ENCODE assay signal across 8 cellular contexts in genomic region chr2:127024769-127025356, GRCh38.
DNase-seq lines count a peak whose midpoint lies in the region; ATAC-seq and TF ChIP-seq lines count a peak whose summit lies in the region.

No MANE protein-coding gene starts in this region.

- intact Hi-C loops in activated CD4-positive, alpha-beta memory T cell treated with anti-CD3 and anti-CD28 coated beads for 36 hours (cut with micrococcal nuclease) = loop anchor here (10.0 kb wide), 1 partner anchor 370 kb away; the partner anchor contains the start of gene GYPC
- intact Hi-C loops in left ventricle myocardium inferior (cut with micrococcal nuclease) = no loop called here

- no peak overlapping the region for H3K27ac ChIP-seq in left ventricle myocardium inferior (replicated peaks)
- peak overlapping the region; percentile 58 for H3K27ac ChIP-seq in parathyroid adenoma

- H3K4me3 ChIP-seq in left ventricle myocardium inferior (peak overlapping the region; percentile 61), parathyroid adenoma (ENCODE audit: low read depth, low read length) (peak overlapping the region; percentile 32)

- H3K4me2 ChIP-seq in parathyroid adenoma (ENCODE audit: low read length) = peak overlapping the region; percentile 93

- H3K4me1 ChIP-seq in left ventricle myocardium inferior = peaks cover 15% of the 10 kb centered on the region
- peaks cover 2% of the 10 kb centered on the region for H3K4me1 ChIP-seq in parathyroid adenoma

- H3K27ac Mint-ChIP-seq in activated CD4-positive, alpha-beta memory T cell treated with anti-CD3 and anti-CD28 coated beads for 36 hours = no peak overlapping the region

- H2AFZ ChIP-seq in parathyroid adenoma = peak overlapping the region; percentile 98

- H3K9me3 ChIP-seq in left ventricle myocardium inferior (replicated peaks) (peaks cover 9% of the 10 kb centered on the region), parathyroid adenoma (ENCODE audit: control insufficient read depth, low read length) (no peaks in the 10 kb centered on the region)

- H3K4me3 Mint-ChIP-seq in activated CD4-positive, alpha-beta memory T cell treated with anti-CD3 and anti-CD28 coated beads for 36 hours = peak overlapping the region; percentile 33

- ATAC-seq in HG02938 (IDR thresholded peaks at IDR 0.05; ENCODE audit: unreplicated experiment) (peak; percentile 10), HG02763 (IDR thresholded peaks at IDR 0.05; ENCODE audit: unreplicated experiment) (no peak), HG02840 (IDR thresholded peaks at IDR 0.05; ENCODE audit: low FRiP score, unreplicated experiment) (no peak)

- H3K27me3 ChIP-seq in left ventricle myocardium inferior (ENCODE audit: low read depth) (peaks cover 86% of the 10 kb centered on the region), parathyroid adenoma (ENCODE audit: control insufficient read depth, insufficient read depth, low read length) (no peaks in the 10 kb centered on the region)

- H3K36me3 Mint-ChIP-seq in activated CD4-positive, alpha-beta memory T cell treated with anti-CD3 and anti-CD28 coated beads for 36 hours = no peaks in the 10 kb centered on the region

- DNase-seq in DMS53 treated with DMSO at 0.1 percent for 48 hours (lab: John Stamatoyannopoulos, UW; ENCODE audit: unreplicated experiment) (peak; percentile 59), left ventricle myocardium inferior (no peak), epidermal melanocyte (ENCODE audit: insufficient read length, low spot score) (no peak)
- DNase-seq in activated CD4-positive, alpha-beta memory T cell treated with anti-CD3 and anti-CD28 coated beads for 36 hours = no peak

- peaks cover 15% of the 10 kb centered on the region for H3K4me1 Mint-ChIP-seq in activated CD4-positive, alpha-beta memory T cell treated with anti-CD3 and anti-CD28 coated beads for 36 hours (ENCODE audit: low read depth)

- TF ChIP-seq CTCF in left ventricle myocardium inferior (IDR thresholded peaks at IDR 0.05; ENCODE audit: borderline replicate concordance) (peak; percentile 33), parathyroid adenoma (IDR thresholded peaks at IDR 0.05) (peak; percentile 25)

- CTCF ChIA-PET in activated CD4-positive, alpha-beta memory T cell treated with anti-CD3 and anti-CD28 coated beads for 36 hours (lab: Charles Lee) = interaction anchor here (1.4 kb wide), 1 partner anchor 53 kb away, joined by 3 read pairs; no protein-coding TSS in a partner anchor

- peaks cover 19% of the 10 kb centered on the region for H3K27me3 Mint-ChIP-seq in activated CD4-positive, alpha-beta memory T cell treated with anti-CD3 and anti-CD28 coated beads for 36 hours

- POLR2A ChIA-PET in activated CD4-positive, alpha-beta memory T cell treated with anti-CD3 and anti-CD28 coated beads for 36 hours (lab: Charles Lee) = no interaction called here

- no peaks in the 10 kb centered on the region for H3K79me2 ChIP-seq in parathyroid adenoma

- H3K9ac ChIP-seq in parathyroid adenoma = no peak overlapping the region

- H3K9me3 Mint-ChIP-seq in activated CD4-positive, alpha-beta memory T cell treated with anti-CD3 and anti-CD28 coated beads for 36 hours = peaks cover 2% of the 10 kb centered on the region

- H3K36me3 ChIP-seq in left ventricle myocardium inferior (no peaks in the 10 kb centered on the region), parathyroid adenoma (ENCODE audit: control insufficient read depth, insufficient read depth, low read length) (no peaks in the 10 kb centered on the region)
